In the genomic region with DNA sequence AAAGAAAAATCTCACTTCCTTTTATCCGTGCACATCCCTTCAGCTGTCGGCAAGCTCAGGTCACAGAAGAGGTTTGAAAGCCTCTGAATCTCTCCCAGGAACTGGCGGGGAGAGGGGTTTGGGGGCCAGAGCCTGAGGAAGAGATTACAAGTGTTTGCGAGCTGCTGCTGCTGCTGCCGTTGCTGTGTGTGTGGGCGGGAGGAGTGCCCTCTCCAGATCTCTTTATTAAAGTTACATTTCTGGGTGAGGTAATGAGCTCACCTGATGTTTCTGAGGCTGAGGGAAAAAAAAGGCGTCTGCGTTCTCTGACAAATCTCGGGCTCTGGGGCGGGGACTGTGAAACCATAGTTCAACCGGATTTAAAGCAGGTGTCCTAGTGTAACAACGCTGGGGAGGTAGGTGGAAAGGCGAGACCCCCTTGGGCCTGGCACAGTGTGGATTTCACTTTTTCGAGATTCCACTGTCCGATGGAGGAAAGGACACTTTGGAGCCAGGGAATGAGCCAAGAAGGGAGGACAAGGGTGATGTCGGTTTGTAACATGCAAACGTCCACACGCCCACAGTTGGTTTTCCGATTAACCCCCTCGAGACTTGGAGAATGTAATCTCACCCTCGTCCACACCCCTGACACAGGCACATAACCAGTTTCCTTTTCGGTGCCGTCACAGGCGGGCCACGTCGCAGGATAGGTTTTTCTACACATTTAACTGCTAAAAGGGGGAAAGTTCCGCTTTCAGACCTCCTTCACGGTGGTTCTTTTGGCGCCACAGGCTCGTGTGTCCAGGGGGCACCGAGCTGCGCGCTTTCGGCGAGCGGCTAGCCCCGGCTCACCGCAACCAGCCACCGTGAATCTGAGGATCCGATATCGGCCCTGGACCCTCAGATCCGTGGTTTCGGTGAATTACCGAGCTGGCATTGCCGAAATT, we compare ENCODE assay signal across 8 cellular contexts. TPM values are rescaled to one million over a fixed set of nuclear protein-coding genes. Genes with fewer than 3 reads are reported as not detected.
DNase-seq lines count a peak whose midpoint lies in the region; ATAC-seq and TF ChIP-seq lines count a peak whose summit lies in the region.

No MANE protein-coding gene starts in this region.

- peak in 2 of 4 donors; percentile 13 to 34 for TF ChIP-seq POLR2A in stomach (IDR thresholded peaks at IDR 0.05)

- BruUV-seq in Calu3 (replicated peaks; lab: Mats Ljungman, UMichigan), result TSS peak; percentile 88
- BruUV-seq in PC-9 (replicated peaks; lab: Mats Ljungman, UMichigan), result TSS peak; percentile 29

- H3K36me3 Mint-ChIP-seq in Calu3 (ENCODE audit: insufficient read depth, unreplicated experiment) (peaks cover 63% of the 10 kb centered on the region), nephron (ENCODE audit: low read depth) (no peaks in the 10 kb centered on the region)

- H3K9me3 ChIP-seq in PC-9 (ENCODE audit: insufficient read depth, low read depth), result no peaks in the 10 kb centered on the region
- no peaks in the 10 kb centered on the region for H3K9me3 ChIP-seq in stomach

- H3K4me1 Mint-ChIP-seq in Calu3 (ENCODE audit: low read depth, unreplicated experiment) (peaks cover 22% of the 10 kb centered on the region), nephron (peaks cover 33% of the 10 kb centered on the region)

- peaks cover 37% of the 10 kb centered on the region for H3F3A ChIP-seq in PC-9 (ENCODE audit: insufficient read depth, low read depth)

- intact Hi-C loops in Calu3 (cut with micrococcal nuclease; ENCODE audit: unreplicated experiment) (loop anchor here (2.0 to 10.0 kb wide), 5 partner anchors 32 to 1092 kb away; no protein-coding TSS in a partner anchor), PC-9 (cut with micrococcal nuclease; ENCODE audit: unreplicated experiment) (loop anchor here (1.0 to 10.0 kb wide), 13 partner anchors 33 to 1748 kb away; a partner anchor contains a TSS), stomach (cut with DNase I; ENCODE audit: low total_unique reads) (no loop called here)

- no peaks in the 10 kb centered on the region for H3K27me3 Mint-ChIP-seq in Calu3 (ENCODE audit: unreplicated experiment)
- peaks cover 7% of the 10 kb centered on the region for H3K27me3 Mint-ChIP-seq in nephron (ENCODE audit: low read depth)

- H3K9me3 Mint-ChIP-seq in Calu3 (ENCODE audit: low read depth, unreplicated experiment) (no peaks in the 10 kb centered on the region), nephron (no peaks in the 10 kb centered on the region)

- no peak for TF ChIP-seq EP300 in stomach (IDR thresholded peaks at IDR 0.05)

- H3K79me2 ChIP-seq in PC-9 (ENCODE audit: low read depth), result peaks cover 58% of the 10 kb centered on the region

- 0 to 2% (median 1%) methylated on average over 29 to 45 of the region's 45 CpGs for WGBS in stomach, 5 donors

- no peaks in the 10 kb centered on the region for H3K36me3 ChIP-seq in PC-9 (ENCODE audit: low read depth)
- H3K36me3 ChIP-seq in stomach, result no peaks in the 10 kb centered on the region

- H3K4me1 ChIP-seq in PC-9 (replicated peaks; ENCODE audit: insufficient read depth) (peaks cover 29% of the 10 kb centered on the region), stomach (peaks cover 6 to 53% (median 37%) of the 10 kb centered on the region in 4 donors)

- no peak for TF ChIP-seq CTCF in Calu3 (IDR thresholded peaks at IDR 0.05; ENCODE audit: unreplicated experiment)
- no peak for TF ChIP-seq CTCF in PC-9 (conservative IDR thresholded peaks at IDR 0.05)
- no peak for TF ChIP-seq CTCF in fibroblast of pulmonary artery (IDR thresholded peaks at IDR 0.05; ENCODE audit: low read length, missing control alignments)
- no peak for TF ChIP-seq CTCF in nephron (IDR thresholded peaks at IDR 0.05; ENCODE audit: unreplicated experiment in 3 of 3)
- TF ChIP-seq CTCF in stomach (IDR thresholded peaks at IDR 0.05), result no peak

- CTCF ChIA-PET in Calu3 (lab: Charles Lee) (interaction anchor here (0.8 to 1.8 kb wide), 5 partner anchors 18 to 772 kb away, joined by 3 to 6 read pairs (median 3); no protein-coding TSS in a partner anchor), PC-9 (lab: Charles Lee) (interaction anchor here (0.7 to 2.3 kb wide), 4 partner anchors 33 to 581 kb away, joined by 3 to 16 read pairs (median 4); no protein-coding TSS in a partner anchor)

- POLR2A ChIA-PET in PC-9 (lab: Charles Lee; ENCODE audit: unreplicated experiment), result interaction anchor here (0.6 to 1.2 kb wide), 9 partner anchors 14 to 1839 kb away, joined by 3 to 25 read pairs (median 3); no protein-coding TSS in a partner anchor

- H3K4me3 Mint-ChIP-seq in Calu3 (ENCODE audit: low read depth, unreplicated experiment) (peak overlapping the region; percentile 92), nephron (peak overlapping the region; percentile 93 to 96 (median 93))

- H4K20me1 ChIP-seq in PC-9 (ENCODE audit: insufficient read depth), result no peaks in the 10 kb centered on the region

- H3K27ac Mint-ChIP-seq in Calu3 (ENCODE audit: unreplicated experiment) (peak overlapping the region; percentile 99), nephron (peak overlapping the region; percentile 89 to 94 (median 91))

- H3K27me3 ChIP-seq in PC-9 (ENCODE audit: insufficient read depth, low read depth) (no peaks in the 10 kb centered on the region), stomach (no peaks in the 10 kb centered on the region)

- 0 out of 2 replicates have a peak, but pooled peaks cover 7% of the 10 kb centered on the region for H3K9me2 ChIP-seq in PC-9 (ENCODE audit: insufficient read depth)

- peak; percentile 27 for ATAC-seq in GM21381 (IDR thresholded peaks at IDR 0.05; ENCODE audit: unreplicated experiment)

- peak overlapping the region; percentile 78 for H3K4me3 ChIP-seq in PC-9
- peak overlapping the region; percentile 84 for H3K4me3 ChIP-seq in fibroblast of pulmonary artery (replicated peaks; ENCODE audit: low read depth, low read length)
- peak overlapping the region; percentile 53 to 75 (median 64) for H3K4me3 ChIP-seq in stomach

- H3K27ac ChIP-seq in PC-9, result peak overlapping the region; percentile 86
- peak overlapping the region; percentile 88 to 97 (median 91) for H3K27ac ChIP-seq in stomach

- peak; percentile 75 for DNase-seq in Calu3
- DNase-seq in HT1080 (ENCODE audit: low read depth), result peak; percentile 66
- peak; percentile 83 to 92 for DNase-seq in PC-9
- peak; percentile 42 for DNase-seq in activated T-helper 1 cell treated with Interleukin-2 at 50 U/mL for 16 hours (ENCODE audit: low read depth)
- peak; percentile 68 for DNase-seq in fibroblast of pulmonary artery (ENCODE audit: low read depth)
- peak; percentile 70 for DNase-seq in stomach

- H2AFZ ChIP-seq in PC-9, result peak overlapping the region; percentile 92

- peak overlapping the region; percentile 94 for H3K4me2 ChIP-seq in PC-9

RNA-seq across cellular contexts. Expression of a gene that starts 2.1 kb away (rescaled TPM):
- total RNA-seq in Calu3 (2022) (146 and 166 TPM in 2 replicates), PC-9 (2021) (110 and 132 TPM in 2 replicates), stomach (100 to 1,000 TPM in 1 of 5 donors, 10 to 100 TPM in 4; 50.4 to 121 (median 53.1) TPM)
- 127 and 136 TPM in 2 replicates for total RNA-seq in HT1080 (2014; rRNA removed; shearing (Covaris generic))
- 79.9 and 102 TPM in 2 replicates for polyA plus RNA-seq in HT1080 (2015; cell fraction: cytosol; rRNA removed)
- polyA plus RNA-seq in HT1080 (2015; cell fraction: nucleus; rRNA removed), result 246 and 259 TPM in 2 replicates
- polyA plus RNA-seq in stomach, result 10 to 100 TPM; 11.3 to 25.5 (median 15.4) TPM

Comparison
In these comparisons a context has a peak if more than half of its experiments do, and no peak if none do; other contexts are left out.
1. Peak in every context shown above with its lines: DNase-seq, ATAC-seq, H3K4me3 ChIP-seq and H3K27ac ChIP-seq.